In the genomic region with DNA sequence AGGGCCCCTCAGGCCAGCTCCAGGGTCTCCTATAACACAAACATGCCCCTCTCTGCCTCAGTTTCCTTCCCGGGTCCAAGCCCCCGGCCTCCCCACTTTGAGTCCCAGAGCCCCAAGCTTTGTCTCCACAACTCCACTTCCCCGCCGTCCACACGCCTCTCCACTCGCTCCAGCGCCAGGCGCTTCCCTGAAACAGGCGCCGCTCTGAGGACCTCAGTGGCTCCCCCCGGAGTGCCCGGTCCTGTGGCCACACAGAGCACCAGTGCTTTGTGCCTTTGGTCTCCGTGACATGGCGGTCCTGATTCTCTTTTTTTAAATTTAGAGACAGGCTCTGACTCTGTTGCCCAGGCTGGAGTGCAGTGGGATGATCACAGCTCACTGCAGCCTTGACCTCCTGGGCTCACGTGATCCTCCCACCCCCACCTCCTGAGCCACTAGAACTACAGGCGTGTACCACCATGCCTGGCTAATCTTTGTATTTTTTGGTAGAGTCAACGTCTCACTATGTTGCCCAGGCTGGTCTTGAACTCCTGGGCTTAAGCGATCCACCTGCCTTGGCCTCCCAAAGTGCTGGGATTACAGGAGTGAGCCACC, we compare ENCODE assay signal across 24 cellular contexts. TPM values are rescaled to one million over a fixed set of nuclear protein-coding genes. Genes with fewer than 3 reads are reported as not detected.
DNase-seq lines count a peak whose midpoint lies in the region; ATAC-seq, FAIRE-seq and TF ChIP-seq lines count a peak whose summit lies in the region.
"Had no signal": no experiment of that assay in that cellular context is flagged by ENCODE, and none has a peak within 500 bp of the region (broad histone marks: within the 10 kb centered on the region; RNA-seq: fewer than 3 reads in every experiment).

No MANE protein-coding gene starts in this region.

- peak overlapping the region; percentile 63 for H2BK5ac ChIP-seq in neuronal stem cell (ENCODE audit: low read length)

- no peak overlapping the region for H3K23ac ChIP-seq in neuronal stem cell (ENCODE audit: low read depth, low read length, poor library complexity)

- H3K79me1 ChIP-seq in neuronal stem cell (ENCODE audit: low read depth, low read length): peaks cover 2% of the 10 kb centered on the region

- ATAC-seq in HepG2: no peak
- ATAC-seq in right lobe of liver: no peak
- ATAC-seq in Panc1: no peak
- ATAC-seq in HG03439 (IDR thresholded peaks at IDR 0.05; ENCODE audit: unreplicated experiment): no peak

- no peak overlapping the region for H2BK15ac ChIP-seq in neuronal stem cell (ENCODE audit: low read length)

- H3K4me1 ChIP-seq in HepG2 (ENCODE audit: insufficient read depth, low read length): peaks cover 73% of the 10 kb centered on the region
- H3K4me1 ChIP-seq in right lobe of liver: no peaks in the 10 kb centered on the region
- H3K4me1 ChIP-seq in Panc1 (ENCODE audit: control insufficient read depth, insufficient read depth, low read length): peaks cover 58% of the 10 kb centered on the region
- H3K4me1 ChIP-seq in neuronal stem cell (ENCODE audit: control insufficient read depth in 2 of 2, insufficient read depth in 1 of 2, low read depth in 1 of 2, low read length in 2 of 2): peaks cover 0 to 5% of the 10 kb centered on the region in 2 donors
- H3K4me1 ChIP-seq in Peyer's patch: peaks cover 0 to 21% (median 1%) of the 10 kb centered on the region in 4 donors
- H3K4me1 ChIP-seq: testis had no signal

- no peak overlapping the region for H2AFZ ChIP-seq in HepG2 (ENCODE audit: low read length)
- H2AFZ ChIP-seq in neuronal stem cell (ENCODE audit: low read length): peak overlapping the region; percentile 83

- no peaks in the 10 kb centered on the region for H4K20me1 ChIP-seq in HepG2 (ENCODE audit: insufficient read depth, low read length)

- no peak for TF ChIP-seq RAD21 in HepG2 (CRISPR knock-in tag; IDR thresholded peaks at IDR 0.05)

- 71% methylated on average over 17 of the region's 18 CpGs for WGBS in HepG2 (ENCODE audit: low lambda C conversion rate)
- WGBS in right lobe of liver (ENCODE audit: insufficient coverage, low coverage, low lambda C conversion rate, missing lambda C conversion rate): 79% methylated on average over 18 of the region's 18 CpGs
- WGBS in neuronal stem cell (ENCODE audit: extremely low coverage in 2 of 2, insufficient read length in 2 of 2, insufficient replicate concordance in 1 of 2), 2 donors: no CpG with 5 or more reads among the region's 18 CpGs

- DNase-seq in HepG2 (ENCODE audit: low spot score) (no peak), right lobe of liver (no peak), Panc1 (ENCODE audit: low read depth, low spot score) (no peak), neuronal stem cell (ENCODE audit: low spot score) (no peak), Peyer's patch (no peak), NCI-H1092 (lab: John Stamatoyannopoulos, UW) (no peak), LoVo (ENCODE audit: low spot score) (no peak)
- DNase-seq: C1 segment of cervical spinal cord, endodermal cell, Kasumi-1, left ventricle myocardium superior, NCI-H1694, NCI-H446, NCI-H774, testis, WERI-Rb-1 had no signal

- no peak overlapping the region for H3K9ac ChIP-seq in HepG2 (ENCODE audit: insufficient read depth, low read depth, low read length)
- no peak overlapping the region for H3K9ac ChIP-seq in neuronal stem cell (ENCODE audit: low read depth, low read length, poor library complexity)

- H3K4me3 ChIP-seq in HepG2 (replicated peaks in 1 of 3; ENCODE audit: insufficient read depth in 1 of 3, low read depth in 2 of 3, low read length in 3 of 3) (no peak overlapping the region), right lobe of liver (no peak overlapping the region), Panc1 (ENCODE audit: low read depth in 2 of 2, low read length in 2 of 2) (no peak overlapping the region), neuronal stem cell (ENCODE audit: low read length in 2 of 2) (no peak overlapping the region), Peyer's patch (no peak overlapping the region)
- H3K4me3 ChIP-seq: HAP-1, testis had no signal

- TF ChIP-seq POLR2A in HepG2 (IDR thresholded peaks at IDR 0.05; ENCODE audit: insufficient read depth in 1 of 2, low read depth in 2 of 2, low read length in 2 of 2) (no peak), right lobe of liver (IDR thresholded peaks at IDR 0.05) (no peak), Peyer's patch (IDR thresholded peaks at IDR 0.05) (no peak)

- H3K36me3 ChIP-seq in HepG2 (replicated peaks in 1 of 2; ENCODE audit: control insufficient read depth in 1 of 2, insufficient read depth in 2 of 2, low read length in 2 of 2): no peaks in the 10 kb centered on the region
- H3K36me3 ChIP-seq in right lobe of liver: no peaks in the 10 kb centered on the region
- H3K36me3 ChIP-seq in Panc1 (ENCODE audit: control insufficient read depth, insufficient read depth, low read length): no peaks in the 10 kb centered on the region
- no peaks in the 10 kb centered on the region for H3K36me3 ChIP-seq in neuronal stem cell (replicated peaks in 1 of 2; ENCODE audit: control insufficient read depth in 2 of 2, insufficient read depth in 2 of 2, low read length in 2 of 2)
- H3K36me3 ChIP-seq in Peyer's patch: no peaks in the 10 kb centered on the region
- H3K36me3 ChIP-seq: HAP-1, heart left ventricle, WERI-Rb-1 had no signal

- H2BK120ac ChIP-seq in neuronal stem cell (ENCODE audit: low read depth, low read length): no peak overlapping the region

- no TSS peak for BruUV-seq in HepG2 (replicated peaks; lab: Mats Ljungman, UMichigan)
- no TSS peak for BruUV-seq in Panc1 (replicated peaks; lab: Mats Ljungman, UMichigan)

- H3K4ac ChIP-seq in neuronal stem cell (ENCODE audit: low read length): no peak overlapping the region

- H3K9me3 ChIP-seq in HepG2 (ENCODE audit: low read length) (no peaks in the 10 kb centered on the region), right lobe of liver (no peaks in the 10 kb centered on the region), Panc1 (ENCODE audit: control insufficient read depth, insufficient read depth, low read depth, low read length) (no peaks in the 10 kb centered on the region), neuronal stem cell (replicated peaks in 1 of 2; ENCODE audit: control insufficient read depth in 2 of 2, insufficient read depth in 1 of 2, low read depth in 1 of 2, low read length in 2 of 2) (no peaks in the 10 kb centered on the region), Peyer's patch (no peaks in the 10 kb centered on the region)
- H3K9me3 ChIP-seq: HAP-1, heart left ventricle, testis had no signal

- in situ Hi-C loops in HepG2 (cut with HindIII; ENCODE audit: extremely low pct_ligation_motif_present, low pct_unique_long_range_greater_than_20kb) (no loop called here), Panc1 (cut with HindIII; ENCODE audit: low pct_unique_long_range_greater_than_20kb, low sequenced_read_pairs) (no loop called here)

- no peak overlapping the region for H2BK12ac ChIP-seq in neuronal stem cell (ENCODE audit: low read length)

- H4K8ac ChIP-seq in neuronal stem cell (ENCODE audit: low read depth, low read length): no peak overlapping the region

- FAIRE-seq in HepG2 (lab: Jason Lieb, UNC): no peak
- FAIRE-seq: keratinocyte had no signal

- H3K27me3 ChIP-seq in HepG2 (ENCODE audit: control insufficient read depth in 1 of 2, insufficient read depth in 2 of 2, low read length in 2 of 2) (peaks cover 0 to 2% of the 10 kb centered on the region in 2 experiments; a peak in 1 of 5 replicates), right lobe of liver (no peaks in the 10 kb centered on the region), Panc1 (ENCODE audit: control insufficient read depth, insufficient read depth, low read length) (no peaks in the 10 kb centered on the region), neuronal stem cell (ENCODE audit: control insufficient read depth in 3 of 3, insufficient read depth in 3 of 3, low read depth in 1 of 3, low read length in 3 of 3) (no peaks in the 10 kb centered on the region), Peyer's patch (no peaks in the 10 kb centered on the region)
- H3K27me3 ChIP-seq: heart left ventricle, testis had no signal

- H3K4me2 ChIP-seq in HepG2 (ENCODE audit: low read depth, low read length): no peak overlapping the region; the same call in 1 of the 2 replicates
- H3K4me2 ChIP-seq in neuronal stem cell (ENCODE audit: insufficient read depth, low read length, poor library complexity, severe bottlenecking): no peak overlapping the region

- TF ChIP-seq CTCF in HepG2 (CRISPR knock-in tag; IDR thresholded peaks at IDR 0.05) (no peak), right lobe of liver (IDR thresholded peaks at IDR 0.05) (no peak), Panc1 (IDR thresholded peaks at IDR 0.05) (no peak), Peyer's patch (IDR thresholded peaks at IDR 0.05) (no peak)

- H2AK5ac ChIP-seq in neuronal stem cell (ENCODE audit: low read depth, low read length): peak overlapping the region; percentile 37

- H3K18ac ChIP-seq in neuronal stem cell (ENCODE audit: low read length): no peak overlapping the region

- no peak overlapping the region for H4K91ac ChIP-seq in neuronal stem cell (ENCODE audit: low read depth, low read length, poor library complexity)

- no peaks in the 10 kb centered on the region for H3K79me2 ChIP-seq in HepG2 (ENCODE audit: insufficient read depth, low read length)

- CTCF ChIA-PET in HepG2 (lab: Yijun Ruan, JAX; ENCODE audit: low intra/inter-chr PET ratio, low total read pairs): no interaction called here
- CTCF ChIA-PET in Panc1 (lab: Charles Lee): no interaction called here

- no peak overlapping the region for H3K27ac ChIP-seq in HepG2 (ENCODE audit: extremely low read length, insufficient read depth, low read length)
- no peak overlapping the region for H3K27ac ChIP-seq in right lobe of liver
- H3K27ac ChIP-seq in Panc1 (ENCODE audit: low read length): peak overlapping the region; percentile 75
- no peak overlapping the region for H3K27ac ChIP-seq in neuronal stem cell (replicated peaks; ENCODE audit: low read length)
- peak overlapping the region in 1 of 4 donors; percentile 55 for H3K27ac ChIP-seq in Peyer's patch
- H3K27ac ChIP-seq: testis, WERI-Rb-1 had no signal

- no peak overlapping the region for H3K14ac ChIP-seq in neuronal stem cell (ENCODE audit: low read length)

- intact Hi-C loops in HepG2 (cut with micrococcal nuclease; ENCODE audit: unreplicated experiment) (no loop called here), right lobe of liver (cut with DNase I) (no loop called here), Panc1 (cut with micrococcal nuclease; ENCODE audit: unreplicated experiment) (no loop called here)

- POLR2A ChIA-PET in HepG2 (lab: Yijun Ruan, JAX): interaction anchor here (1.1 kb wide), 1 partner anchor 44 kb away, joined by 5 read pairs; no protein-coding TSS in a partner anchor
- POLR2A ChIA-PET in Panc1 (lab: Charles Lee): interaction anchor here (0.6 kb wide), 1 partner anchor 7 kb away, joined by 4 read pairs; no protein-coding TSS in a partner anchor

- TF ChIP-seq EP300 in HepG2 (IDR thresholded peaks at IDR 0.05; ENCODE audit: low read depth in 2 of 2, low read length in 2 of 2): no peak
- no peak for TF ChIP-seq EP300 in HepG2 (CRISPR knock-in tag; IDR thresholded peaks at IDR 0.05; ENCODE audit: borderline replicate concordance)

RNA-seq across cellular contexts. Expression of a gene that starts 7.7 kb away (rescaled TPM):
- total RNA-seq in HepG2 (2016; rRNA removed; fragmentation: Illumina TruSeq; extraction: Trizol) (17.3 and 29.0 TPM in 2 replicates), right lobe of liver (10 to 100 TPM; 30.1 to 49.6 (median 41.2) TPM), Panc1 (2021; ENCODE audit: unreplicated experiment) (173 TPM), Peyer's patch (100 to 1,000 TPM in 2 of 4 donors, 10 to 100 TPM in 2; 84.4 to 192 (median 108) TPM)
- total RNA-seq in HepG2 (2016; cell fraction: cytosol; rRNA removed; fragmentation: Illumina TruSeq; extraction: Trizol; ENCODE audit: low read depth): 5.1 and 5.5 TPM in 2 replicates
- total RNA-seq in HepG2 (2016; cell fraction: insoluble cytoplasmic fraction; rRNA removed; fragmentation: Illumina TruSeq; extraction: Trizol): 10.4 and 29.7 TPM in 2 replicates
- 7.6 and 9.1 TPM in 2 replicates for total RNA-seq in HepG2 (2016; cell fraction: membrane; rRNA removed; fragmentation: Illumina TruSeq; extraction: Trizol)
- 41.5 and 48.7 TPM in 2 replicates for total RNA-seq in HepG2 (2016; cell fraction: nucleus; rRNA removed; fragmentation: Illumina TruSeq; extraction: Trizol)
- 13.7 and 18.2 TPM in 2 replicates for polyA plus RNA-seq in HepG2 (2011; rRNA removed)
- polyA plus RNA-seq in HepG2 (2011; cell fraction: cytosol; rRNA removed): 13.7 and 18.1 TPM in 2 replicates
- polyA plus RNA-seq in HepG2 (2011; cell fraction: nucleus; rRNA removed): 167 and 254 TPM in 2 replicates
- 20.5 and 22.5 TPM in 2 replicates for polyA plus RNA-seq in HepG2 (2012)
- polyA plus RNA-seq in HepG2 (2016; cell fraction: cytosol; fragmentation: Illumina TruSeq; extraction: Trizol; ENCODE audit: low read depth): 3.9 and 4.3 TPM in 2 replicates
- 11.9 and 26.2 TPM in 2 replicates for polyA plus RNA-seq in HepG2 (2016; cell fraction: insoluble cytoplasmic fraction; fragmentation: Illumina TruSeq; extraction: Trizol; ENCODE audit: low read depth)
- polyA plus RNA-seq in HepG2 (2016; cell fraction: membrane; fragmentation: Illumina TruSeq; extraction: Trizol; ENCODE audit: low read depth): 6.0 and 6.1 TPM in 2 replicates
- polyA plus RNA-seq in HepG2 (2016; cell fraction: nucleus; fragmentation: Illumina TruSeq; extraction: Trizol; ENCODE audit: insufficient read depth, low read depth): 118 and 123 TPM in 2 replicates
- polyA minus RNA-seq in HepG2 (2011; rRNA and poly(A)+ RNA removed; ENCODE audit: low replicate concordance): 33.5 and 55.8 TPM in 2 replicates
- 18.4 and 23.7 TPM in 2 replicates for polyA minus RNA-seq in HepG2 (2011; cell fraction: cytosol; rRNA and poly(A)+ RNA removed)
- 25.5 and 29.1 TPM in 2 replicates for polyA minus RNA-seq in HepG2 (2011; cell fraction: nucleus; rRNA and poly(A)+ RNA removed)
- 196 TPM for polyA plus RNA-seq in Panc1 (2012; ENCODE audit: insufficient read length)
- polyA plus RNA-seq in neuronal stem cell (2013, experiment 1 of 2): 25.3 TPM
- polyA plus RNA-seq in neuronal stem cell (2013, experiment 2 of 2): 24.4 TPM

RNA-seq across cellular contexts. Expression of a gene that starts 18.6 kb away (rescaled TPM):
- total RNA-seq in HepG2 (2016; rRNA removed; fragmentation: Illumina TruSeq; extraction: Trizol): 9.2 and 10.4 TPM in 2 replicates
- total RNA-seq in HepG2 (2016; cell fraction: cytosol; rRNA removed; fragmentation: Illumina TruSeq; extraction: Trizol; ENCODE audit: low read depth): 1.4 and 1.5 TPM in 2 replicates
- total RNA-seq in HepG2 (2016; cell fraction: insoluble cytoplasmic fraction; rRNA removed; fragmentation: Illumina TruSeq; extraction: Trizol): 8.1 and 11.1 TPM in 2 replicates
- total RNA-seq in HepG2 (2016; cell fraction: membrane; rRNA removed; fragmentation: Illumina TruSeq; extraction: Trizol): 4.0 and 4.6 TPM in 2 replicates
- total RNA-seq in HepG2 (2016; cell fraction: nucleus; rRNA removed; fragmentation: Illumina TruSeq; extraction: Trizol): 6.5 TPM in 2 replicates
- 7.3 and 13.8 TPM in 2 replicates for polyA plus RNA-seq in HepG2 (2011; rRNA removed)
- polyA plus RNA-seq in HepG2 (2011; cell fraction: cytosol; rRNA removed): 6.2 and 7.3 TPM in 2 replicates
- polyA plus RNA-seq in HepG2 (2011; cell fraction: nucleus; rRNA removed): 63.2 and 72.7 TPM in 2 replicates
- polyA plus RNA-seq in HepG2 (2012): 15.2 and 31.6 TPM in 2 replicates
- polyA plus RNA-seq in HepG2 (2016; cell fraction: cytosol; fragmentation: Illumina TruSeq; extraction: Trizol; ENCODE audit: low read depth): 0.54 and 0.61 TPM in 2 replicates
- 6.5 and 8.2 TPM in 2 replicates for polyA plus RNA-seq in HepG2 (2016; cell fraction: insoluble cytoplasmic fraction; fragmentation: Illumina TruSeq; extraction: Trizol; ENCODE audit: low read depth)
- 1.9 TPM in 2 replicates for polyA plus RNA-seq in HepG2 (2016; cell fraction: membrane; fragmentation: Illumina TruSeq; extraction: Trizol; ENCODE audit: low read depth)
- polyA plus RNA-seq in HepG2 (2016; cell fraction: nucleus; fragmentation: Illumina TruSeq; extraction: Trizol; ENCODE audit: insufficient read depth, low read depth): 19.6 and 20.9 TPM in 2 replicates
- polyA minus RNA-seq in HepG2 (2011; rRNA and poly(A)+ RNA removed; ENCODE audit: low replicate concordance): 11.1 and 17.4 TPM in 2 replicates
- 12.7 and 12.8 TPM in 2 replicates for polyA minus RNA-seq in HepG2 (2011; cell fraction: cytosol; rRNA and poly(A)+ RNA removed)
- 10.8 and 12.7 TPM in 2 replicates for polyA minus RNA-seq in HepG2 (2011; cell fraction: nucleus; rRNA and poly(A)+ RNA removed)
- total RNA-seq in right lobe of liver: 10 to 100 TPM in 4 of 6 experiments, 1 to 10 TPM in 2; 6.9 to 29.7 (median 13.1) TPM
- total RNA-seq in Panc1 (2021; ENCODE audit: unreplicated experiment): 125 TPM
- polyA plus RNA-seq in Panc1 (2012; ENCODE audit: insufficient read length): 120 TPM
- polyA plus RNA-seq in neuronal stem cell (2013, experiment 1 of 2): 4.4 TPM
- polyA plus RNA-seq in neuronal stem cell (2013, experiment 2 of 2): 4.1 TPM
- total RNA-seq in Peyer's patch: 10 to 100 TPM; 32.9 to 80.2 (median 55.0) TPM

RNA-seq across cellular contexts. Expression of a gene that starts 44.1 kb away (rescaled TPM):
- total RNA-seq in HepG2 (2016; rRNA removed; fragmentation: Illumina TruSeq; extraction: Trizol): 3.1 and 9.5 TPM in 2 replicates
- 4.3 and 4.6 TPM in 2 replicates for total RNA-seq in HepG2 (2016; cell fraction: cytosol; rRNA removed; fragmentation: Illumina TruSeq; extraction: Trizol; ENCODE audit: low read depth)
- total RNA-seq in HepG2 (2016; cell fraction: insoluble cytoplasmic fraction; rRNA removed; fragmentation: Illumina TruSeq; extraction: Trizol): 3.8 and 10.6 TPM in 2 replicates
- total RNA-seq in HepG2 (2016; cell fraction: membrane; rRNA removed; fragmentation: Illumina TruSeq; extraction: Trizol): 5.7 and 6.3 TPM in 2 replicates
- total RNA-seq in HepG2 (2016; cell fraction: nucleus; rRNA removed; fragmentation: Illumina TruSeq; extraction: Trizol): 11.4 and 11.7 TPM in 2 replicates
- polyA plus RNA-seq in HepG2 (2011; rRNA removed): 20.4 and 33.1 TPM in 2 replicates
- polyA plus RNA-seq in HepG2 (2011; cell fraction: cytosol; rRNA removed): 9.9 and 13.2 TPM in 2 replicates
- 144 and 175 TPM in 2 replicates for polyA plus RNA-seq in HepG2 (2011; cell fraction: nucleus; rRNA removed)
- polyA plus RNA-seq in HepG2 (2012): 8.4 and 10.9 TPM in 2 replicates
- polyA plus RNA-seq in HepG2 (2016; cell fraction: cytosol; fragmentation: Illumina TruSeq; extraction: Trizol; ENCODE audit: low read depth): 3.6 and 4.0 TPM in 2 replicates
- 4.3 and 5.0 TPM in 2 replicates for polyA plus RNA-seq in HepG2 (2016; cell fraction: insoluble cytoplasmic fraction; fragmentation: Illumina TruSeq; extraction: Trizol; ENCODE audit: low read depth)
- polyA plus RNA-seq in HepG2 (2016; cell fraction: membrane; fragmentation: Illumina TruSeq; extraction: Trizol; ENCODE audit: low read depth): 4.3 and 5.3 TPM in 2 replicates
- polyA plus RNA-seq in HepG2 (2016; cell fraction: nucleus; fragmentation: Illumina TruSeq; extraction: Trizol; ENCODE audit: insufficient read depth, low read depth): 25.4 and 29.2 TPM in 2 replicates
- 70.5 and 85.2 TPM in 2 replicates for polyA minus RNA-seq in HepG2 (2011; rRNA and poly(A)+ RNA removed; ENCODE audit: low replicate concordance)
- polyA minus RNA-seq in HepG2 (2011; cell fraction: cytosol; rRNA and poly(A)+ RNA removed): 6.3 and 12.4 TPM in 2 replicates
- polyA minus RNA-seq in HepG2 (2011; cell fraction: nucleus; rRNA and poly(A)+ RNA removed): 27.6 and 31.7 TPM in 2 replicates
- 10 to 100 TPM; 15.1 to 32.8 (median 26.7) TPM for total RNA-seq in right lobe of liver
- total RNA-seq in Panc1 (2021; ENCODE audit: unreplicated experiment): 9.2 TPM
- polyA plus RNA-seq in Panc1 (2012; ENCODE audit: insufficient read length): 13.7 TPM
- polyA plus RNA-seq in neuronal stem cell (2013, experiment 1 of 2): 0.32 TPM
- polyA plus RNA-seq in neuronal stem cell (2013, experiment 2 of 2): 0.28 TPM
- 100 to 1,000 TPM in 3 of 4 donors, 10 to 100 TPM in 1; 41.3 to 161 (median 151) TPM for total RNA-seq in Peyer's patch
- total RNA-seq: A673; activated CD4-positive, alpha-beta T cell treated with anti-CD3 and anti-CD28 coated beads, Interleukin-2, amount 10 ng/mL, durations not matched to agents 24 days and 14 days; activated CD8-positive, alpha-beta memory T cell treated with anti-CD3 and anti-CD28 coated beads for 36 hours; skeletal muscle tissue had no signal

RNA-seq across cellular contexts. Expression of a gene that starts 52.7 kb away (rescaled TPM):
- 1.8 and 5.8 TPM in 2 replicates for total RNA-seq in HepG2 (2016; rRNA removed; fragmentation: Illumina TruSeq; extraction: Trizol)
- 5.5 and 6.3 TPM in 2 replicates for total RNA-seq in HepG2 (2016; cell fraction: cytosol; rRNA removed; fragmentation: Illumina TruSeq; extraction: Trizol; ENCODE audit: low read depth)
- 2.1 and 6.3 TPM in 2 replicates for total RNA-seq in HepG2 (2016; cell fraction: insoluble cytoplasmic fraction; rRNA removed; fragmentation: Illumina TruSeq; extraction: Trizol)
- total RNA-seq in HepG2 (2016; cell fraction: membrane; rRNA removed; fragmentation: Illumina TruSeq; extraction: Trizol): 2.9 and 3.0 TPM in 2 replicates
- 7.9 and 10.2 TPM in 2 replicates for total RNA-seq in HepG2 (2016; cell fraction: nucleus; rRNA removed; fragmentation: Illumina TruSeq; extraction: Trizol)
- 12.4 and 15.0 TPM in 2 replicates for polyA plus RNA-seq in HepG2 (2011; rRNA removed)
- polyA plus RNA-seq in HepG2 (2011; cell fraction: cytosol; rRNA removed): 2.3 and 4.4 TPM in 2 replicates
- 231 and 294 TPM in 2 replicates for polyA plus RNA-seq in HepG2 (2011; cell fraction: nucleus; rRNA removed)
- polyA plus RNA-seq in HepG2 (2012): 5.9 and 10.1 TPM in 2 replicates
- polyA plus RNA-seq in HepG2 (2016; cell fraction: cytosol; fragmentation: Illumina TruSeq; extraction: Trizol; ENCODE audit: low read depth): 1.1 and 1.7 TPM in 2 replicates
- polyA plus RNA-seq in HepG2 (2016; cell fraction: insoluble cytoplasmic fraction; fragmentation: Illumina TruSeq; extraction: Trizol; ENCODE audit: low read depth): 1.9 and 2.3 TPM in 2 replicates
- 1.3 and 1.7 TPM in 2 replicates for polyA plus RNA-seq in HepG2 (2016; cell fraction: membrane; fragmentation: Illumina TruSeq; extraction: Trizol; ENCODE audit: low read depth)
- polyA plus RNA-seq in HepG2 (2016; cell fraction: nucleus; fragmentation: Illumina TruSeq; extraction: Trizol; ENCODE audit: insufficient read depth, low read depth): 32.1 and 32.9 TPM in 2 replicates
- polyA minus RNA-seq in HepG2 (2011; rRNA and poly(A)+ RNA removed; ENCODE audit: low replicate concordance): 17.6 and 22.4 TPM in 2 replicates
- 2.2 and 2.5 TPM in 2 replicates for polyA minus RNA-seq in HepG2 (2011; cell fraction: cytosol; rRNA and poly(A)+ RNA removed)
- polyA minus RNA-seq in HepG2 (2011; cell fraction: nucleus; rRNA and poly(A)+ RNA removed): 26.2 and 30.8 TPM in 2 replicates
- 10 to 100 TPM in 5 of 6 experiments, 1 to 10 TPM in 1; 8.2 to 23.8 (median 13.6) TPM for total RNA-seq in right lobe of liver
- 144 TPM for total RNA-seq in Panc1 (2021; ENCODE audit: unreplicated experiment)
- 127 TPM for polyA plus RNA-seq in Panc1 (2012; ENCODE audit: insufficient read length)
- 9.4 TPM for polyA plus RNA-seq in neuronal stem cell (2013, experiment 1 of 2)
- 10.1 TPM for polyA plus RNA-seq in neuronal stem cell (2013, experiment 2 of 2)
- 100 to 1,000 TPM; 111 to 272 (median 209) TPM for total RNA-seq in Peyer's patch

RNA-seq across cellular contexts. Expression of a gene that starts 57.9 kb away (rescaled TPM):
- total RNA-seq in HepG2 (2016; rRNA removed; fragmentation: Illumina TruSeq; extraction: Trizol) (46.7 and 48.4 TPM in 2 replicates), right lobe of liver (10 to 100 TPM in 2 of 6 experiments, 1 to 10 TPM in 4; 7.6 to 28.1 (median 9.2) TPM), Panc1 (2021; ENCODE audit: unreplicated experiment) (59.4 TPM), Peyer's patch (10 to 100 TPM; 33.0 to 67.5 (median 47.7) TPM)
- total RNA-seq in HepG2 (2016; cell fraction: cytosol; rRNA removed; fragmentation: Illumina TruSeq; extraction: Trizol; ENCODE audit: low read depth): 83.1 and 98.2 TPM in 2 replicates
- total RNA-seq in HepG2 (2016; cell fraction: insoluble cytoplasmic fraction; rRNA removed; fragmentation: Illumina TruSeq; extraction: Trizol): 50.6 and 51.2 TPM in 2 replicates
- 102 and 118 TPM in 2 replicates for total RNA-seq in HepG2 (2016; cell fraction: membrane; rRNA removed; fragmentation: Illumina TruSeq; extraction: Trizol)
- 24.1 and 28.4 TPM in 2 replicates for total RNA-seq in HepG2 (2016; cell fraction: nucleus; rRNA removed; fragmentation: Illumina TruSeq; extraction: Trizol)
- 29.3 and 29.6 TPM in 2 replicates for polyA plus RNA-seq in HepG2 (2011; rRNA removed)
- 36.1 and 44.9 TPM in 2 replicates for polyA plus RNA-seq in HepG2 (2011; cell fraction: cytosol; rRNA removed)
- polyA plus RNA-seq in HepG2 (2011; cell fraction: nucleus; rRNA removed): 29.2 and 39.8 TPM in 2 replicates
- polyA plus RNA-seq in HepG2 (2012): 15.8 and 28.3 TPM in 2 replicates
- 72.7 and 106 TPM in 2 replicates for polyA plus RNA-seq in HepG2 (2016; cell fraction: cytosol; fragmentation: Illumina TruSeq; extraction: Trizol; ENCODE audit: low read depth)
- 49.5 and 55.3 TPM in 2 replicates for polyA plus RNA-seq in HepG2 (2016; cell fraction: insoluble cytoplasmic fraction; fragmentation: Illumina TruSeq; extraction: Trizol; ENCODE audit: low read depth)
- polyA plus RNA-seq in HepG2 (2016; cell fraction: membrane; fragmentation: Illumina TruSeq; extraction: Trizol; ENCODE audit: low read depth): 82.6 and 104 TPM in 2 replicates
- 48.5 and 51.1 TPM in 2 replicates for polyA plus RNA-seq in HepG2 (2016; cell fraction: nucleus; fragmentation: Illumina TruSeq; extraction: Trizol; ENCODE audit: insufficient read depth, low read depth)
- 17.7 and 43.7 TPM in 2 replicates for polyA minus RNA-seq in HepG2 (2011; rRNA and poly(A)+ RNA removed; ENCODE audit: low replicate concordance)
- polyA minus RNA-seq in HepG2 (2011; cell fraction: cytosol; rRNA and poly(A)+ RNA removed): 8.9 and 9.7 TPM in 2 replicates
- polyA minus RNA-seq in HepG2 (2011; cell fraction: nucleus; rRNA and poly(A)+ RNA removed): 4.7 and 6.2 TPM in 2 replicates
- polyA plus RNA-seq in Panc1 (2012; ENCODE audit: insufficient read length): 81.5 TPM
- polyA plus RNA-seq in neuronal stem cell (2013, experiment 1 of 2): 16.9 TPM
- 15.7 TPM for polyA plus RNA-seq in neuronal stem cell (2013, experiment 2 of 2)
